In the genomic region with DNA sequence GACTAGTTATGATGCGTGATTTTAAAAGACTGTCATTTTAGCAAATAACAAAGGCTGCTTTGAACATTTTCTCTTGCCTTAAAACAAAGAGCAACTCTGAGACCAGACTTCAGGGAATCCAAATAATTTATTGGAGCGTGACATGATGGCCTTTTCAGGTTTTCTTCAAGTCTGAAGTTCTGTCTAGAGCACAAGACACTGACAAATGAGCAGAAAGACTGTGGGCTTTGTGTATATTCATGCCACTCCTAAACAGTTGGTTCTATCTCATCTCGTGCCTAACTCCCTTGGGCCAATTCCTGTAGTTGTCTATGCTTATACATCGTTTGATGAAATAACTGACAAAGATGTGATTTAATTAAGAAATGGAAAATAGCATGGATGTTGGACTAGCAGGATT, we compare ENCODE assay signal across 8 cellular contexts.
"Had no signal": no experiment of that assay in that cellular context is flagged by ENCODE, and none has a peak within 500 bp of the region (broad histone marks: within the 10 kb centered on the region; RNA-seq: fewer than 3 reads in every experiment).

No MANE protein-coding gene starts in this region.

- H3K4me1 ChIP-seq: uterus had no signal

- DNase-seq: activated naive CD4-positive, alpha-beta T cell; activated naive CD8-positive, alpha-beta T cell treated with anti-CD3 and anti-CD28 coated beads, Interleukin-2, amount 10 ng/mL, durations not matched to agents 7 days and 5 days; effector memory CD4-positive, alpha-beta T cell; stimulated activated CD4-positive, alpha-beta T cell treated with anti-CD3 and anti-CD28 coated beads, Interleukin-12 subunit alpha, Interleukin-12 subunit beta, amount 100 ng/mL, for 4 hours; stimulated activated CD4-positive, alpha-beta T cell treated with anti-CD3 and anti-CD28 coated beads, Interleukin-2, amount 100 ng/mL, for 24 hours; tibial artery; uterus had no signal

- H3K27ac ChIP-seq: epithelial cell of prostate, tibial artery, uterus had no signal

- H3K36me3 ChIP-seq: uterus had no signal

- H3K9me3 ChIP-seq: tibial artery, uterus had no signal

- H3K4me3 ChIP-seq: tibial artery, uterus had no signal

- H3K27me3 ChIP-seq: tibial artery, uterus had no signal
